30 cellular contexts compared by ENCODE assay signal in the genomic region with DNA sequence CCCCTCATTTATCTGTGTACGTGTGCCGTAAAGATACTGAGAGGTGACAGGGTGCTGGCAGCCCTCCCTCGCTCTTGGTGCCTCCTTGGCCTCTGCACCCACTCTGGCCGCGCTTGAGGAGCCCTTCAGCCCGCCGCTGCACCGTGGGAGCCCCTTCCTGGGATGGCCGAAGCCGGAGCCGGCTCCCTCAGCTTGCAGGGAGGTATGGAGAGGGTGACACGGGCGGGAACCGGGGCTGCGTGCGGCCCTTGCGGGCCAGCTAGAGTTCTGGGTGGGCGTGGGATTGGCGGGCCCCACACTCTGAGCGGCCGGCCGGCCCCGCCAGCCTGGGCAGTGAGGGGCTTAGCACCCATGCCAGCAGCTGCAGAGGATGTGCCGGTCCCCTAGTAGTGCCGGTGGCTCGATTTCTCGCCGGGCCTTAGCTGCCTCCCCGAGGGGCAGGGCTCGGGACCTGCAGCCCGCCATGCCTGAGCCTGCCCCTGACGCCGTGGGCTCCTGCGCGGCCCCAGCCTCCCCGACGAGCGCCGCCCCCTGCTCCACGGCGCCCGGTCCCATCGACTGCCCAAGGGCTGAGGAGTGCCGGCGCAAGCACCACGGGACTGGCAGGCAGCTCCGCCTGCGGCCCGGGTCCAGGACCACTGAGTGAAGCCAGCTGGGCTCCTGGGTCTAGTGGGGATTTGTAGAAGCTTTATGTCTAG. TPM values are rescaled to one million over a fixed set of nuclear protein-coding genes. Genes with fewer than 3 reads are reported as not detected.
"Had no signal": no experiment of that assay in that cellular context is flagged by ENCODE, and none has a peak within 500 bp of the region (broad histone marks: within the 10 kb centered on the region; RNA-seq: fewer than 3 reads in every experiment).

No MANE protein-coding gene starts in this region.

- H3K4me1 ChIP-seq: esophagus squamous epithelium, gastrocnemius medialis, heart right ventricle, left ventricle myocardium inferior, lower lobe of right lung had no signal

- H3K4me3 ChIP-seq: coronary artery, dorsolateral prefrontal cortex, esophagus squamous epithelium, gastrocnemius medialis, heart right ventricle, left ventricle myocardium inferior, lower lobe of right lung, mucosa of descending colon had no signal

- H3K9me3 ChIP-seq: esophagus squamous epithelium, gastrocnemius medialis, heart right ventricle, left ventricle myocardium inferior, lower lobe of right lung, mucosa of descending colon had no signal

- H3K27ac ChIP-seq: coronary artery, dorsolateral prefrontal cortex, esophagus squamous epithelium, gastrocnemius medialis, heart right ventricle, left ventricle myocardium inferior, lower lobe of right lung had no signal

- H3K27me3 ChIP-seq: gastrocnemius medialis had no signal

- DNase-seq: dermis blood vessel endothelial cell; dorsolateral prefrontal cortex; effector CD4-positive, alpha-beta T cell; effector memory CD4-positive, alpha-beta T cell; esophagus squamous epithelium; foreskin fibroblast; foreskin melanocyte; gastrocnemius medialis; glutamatergic neuron; head of caudate nucleus; heart right ventricle; hippocampal formation; kidney; kidney glomerular epithelial cell; left colon; left ventricle myocardium inferior; lower lobe of right lung; mesenchymal stem cell; mucosa of descending colon; naive B cell had no signal

- H3K36me3 ChIP-seq: esophagus squamous epithelium, gastrocnemius medialis, heart right ventricle, left ventricle myocardium inferior, lower lobe of right lung had no signal

RNA-seq across cellular contexts. Expression of a gene that starts 21.6 kb away (rescaled TPM):
- total RNA-seq: dermis blood vessel endothelial cell, dorsolateral prefrontal cortex, endothelial cell of umbilical vein, epithelial cell of proximal tubule, esophagus mucosa, esophagus squamous epithelium, gastrocnemius medialis, glomerular endothelial cell, kidney, left colon, left lobe of liver, liver, lower lobe of right lung, lung microvascular endothelial cell, mesenteric fat pad, mucosa of descending colon, myocyte had no signal
- polyA plus RNA-seq: endothelial cell of umbilical vein, liver had no signal
